Comparison of ENCODE assay signal across 23 cellular contexts in genomic region chr14:70280931-70281330, GRCh38.
DNase-seq lines count a peak whose midpoint lies in the region; FAIRE-seq and TF ChIP-seq lines count a peak whose summit lies in the region.
"Had no signal": no experiment of that assay in that cellular context is flagged by ENCODE, and none has a peak within 500 bp of the region (broad histone marks: within the 10 kb centered on the region; RNA-seq: fewer than 3 reads in every experiment).

No MANE protein-coding gene starts in this region.

- H3K56ac ChIP-seq in H9 (ENCODE audit: insufficient read length, low read depth, low read length) (no peak overlapping the region), H1 (replicated peaks; ENCODE audit: insufficient read length, low read depth, low read length) (no peak overlapping the region)

- H3K27ac ChIP-seq in H9 (ENCODE audit: insufficient read length, low read depth, low read length): no peak overlapping the region
- H3K27ac ChIP-seq in H1 (ENCODE audit: low read depth, low read length): no peak overlapping the region
- H3K27ac ChIP-seq in trophoblast cell (ENCODE audit: low read depth, low read length): no peak overlapping the region
- no peak overlapping the region for H3K27ac ChIP-seq in colonic mucosa
- H3K27ac ChIP-seq: BLaER1 had no signal

- H3K4me3 Mint-ChIP-seq in H9: no peak overlapping the region
- H3K4me3 Mint-ChIP-seq: CD14-positive monocyte; CD4-positive, alpha-beta T cell; CD8-positive, alpha-beta T cell had no signal

- no peaks in the 10 kb centered on the region for H3K27me3 Mint-ChIP-seq in H9 (ENCODE audit: low read depth)

- intact Hi-C loops in colonic mucosa (cut with DNase I): no loop called here

- no peaks in the 10 kb centered on the region for H3K9me3 Mint-ChIP-seq in H9
- H3K9me3 Mint-ChIP-seq: CD4-positive, alpha-beta T cell; CD8-positive, alpha-beta T cell had no signal

- H4K12ac ChIP-seq in trophoblast cell (ENCODE audit: low read depth, low read length): no peak overlapping the region

- no peak overlapping the region for H3K23ac ChIP-seq in H9 (ENCODE audit: insufficient read length, low read depth, low read length)
- H3K23ac ChIP-seq in H1 (ENCODE audit: insufficient read length): no peak overlapping the region
- H3K23ac ChIP-seq in trophoblast cell (ENCODE audit: low read length): no peak overlapping the region

- no peaks in the 10 kb centered on the region for H3K9me3 ChIP-seq in H9 (ENCODE audit: control insufficient read depth, low read depth, low read length)
- H3K9me3 ChIP-seq in H1 (ENCODE audit: insufficient read depth in 2 of 2, low read depth in 1 of 2, low read length in 1 of 2): no peaks in the 10 kb centered on the region
- H3K9me3 ChIP-seq in trophoblast cell (ENCODE audit: insufficient read depth, low read depth, low read length): no peaks in the 10 kb centered on the region
- H3K9me3 ChIP-seq in colonic mucosa: no peaks in the 10 kb centered on the region
- H3K9me3 ChIP-seq: BE2C, BLaER1, Caco-2 had no signal

- H3K4me1 Mint-ChIP-seq in H9: peaks cover 48 to 55% of the 10 kb centered on the region in 2 experiments
- H3K4me1 Mint-ChIP-seq: CD14-positive monocyte had no signal

- no peak overlapping the region for H2BK15ac ChIP-seq in H9 (ENCODE audit: low read depth, low read length)
- no peak overlapping the region for H2BK15ac ChIP-seq in H1 (ENCODE audit: low read length)

- H3K9ac ChIP-seq in H9 (ENCODE audit: extremely low read depth, insufficient read length, low read length) (no peak overlapping the region), H1 (replicated peaks in 1 of 4; ENCODE audit: extremely low read depth in 1 of 4, low read depth in 3 of 4, low read length in 3 of 4) (no peak overlapping the region), trophoblast cell (ENCODE audit: low read length) (no peak overlapping the region), colonic mucosa (ENCODE audit: low read depth in 2 of 2, low read length in 2 of 2) (no peak overlapping the region)
- H3K9ac ChIP-seq: BLaER1 had no signal

- H2BK120ac ChIP-seq in H9 (ENCODE audit: low read depth, low read length, poor library complexity, severe bottlenecking): no peak overlapping the region
- no peak overlapping the region for H2BK120ac ChIP-seq in H1 (replicated peaks; ENCODE audit: low read depth, low read length)
- no peak overlapping the region for H2BK120ac ChIP-seq in trophoblast cell (ENCODE audit: insufficient read depth, low read length, poor library complexity)

- H3K79me1 ChIP-seq in H9 (ENCODE audit: insufficient read depth, low read depth, low read length, poor library complexity, severe bottlenecking) (no peaks in the 10 kb centered on the region), H1 (ENCODE audit: low read depth, low read length) (no peaks in the 10 kb centered on the region), trophoblast cell (ENCODE audit: low read length) (no peaks in the 10 kb centered on the region)

- no peak for DNase-seq in H9
- no peak for DNase-seq in H1 (ENCODE audit: low read depth in 1 of 2, low spot score in 2 of 2)
- DNase-seq in trophoblast cell: peak; percentile 27 to 84
- no peak for DNase-seq in CD1c-positive myeloid dendritic cell (ENCODE audit: extremely low spot score)
- no peak for DNase-seq in colonic mucosa
- DNase-seq in ecto neural progenitor cell (ENCODE audit: low spot score): no peak
- DNase-seq: 8988T; ACHN; BE2C; C1 segment of cervical spinal cord; Caco-2; Calu3; CD4-positive, alpha-beta T cell; CD8-positive, alpha-beta T cell; DMS79 treated with DMSO at 0.1 percent for 48 hours; GF-D8 had no signal

- H3K23me2 ChIP-seq in H9 (ENCODE audit: insufficient read length, low read depth, low read length, poor library complexity, severe bottlenecking): no peaks in the 10 kb centered on the region
- no peaks in the 10 kb centered on the region; the same call in 1 of the 2 replicates for H3K23me2 ChIP-seq in H1 (ENCODE audit: low read depth, low read length)

- no peak overlapping the region; a peak in 2 of 7 replicates for H3K27ac Mint-ChIP-seq in H9
- H3K27ac Mint-ChIP-seq: CD14-positive monocyte; CD4-positive, alpha-beta T cell; CD8-positive, alpha-beta T cell had no signal

- H3K4me3 ChIP-seq in H1 (ENCODE audit: extremely low read depth in 1 of 4, insufficient read depth in 2 of 4, low read depth in 3 of 4, low read length in 4 of 4): no peak overlapping the region
- no peak overlapping the region for H3K4me3 ChIP-seq in trophoblast cell (ENCODE audit: low read depth, low read length)
- H3K4me3 ChIP-seq in colonic mucosa: no peak overlapping the region
- H3K4me3 ChIP-seq: BLaER1 had no signal

- H4K20me1 ChIP-seq in H9 (ENCODE audit: control insufficient read depth, insufficient read depth, insufficient read length): no peaks in the 10 kb centered on the region
- no peaks in the 10 kb centered on the region for H4K20me1 ChIP-seq in H1 (replicated peaks in 1 of 2; ENCODE audit: control insufficient read depth in 1 of 2, insufficient read depth in 2 of 2, low read length in 2 of 2)
- H4K20me1 ChIP-seq: BLaER1 had no signal

- H2BK20ac ChIP-seq in H9 (ENCODE audit: low read depth, low read length, poor library complexity, severe bottlenecking) (no peak overlapping the region), H1 (ENCODE audit: low read length) (no peak overlapping the region)

- H4K91ac ChIP-seq in H9 (ENCODE audit: insufficient read length, low read depth, low read length) (no peak overlapping the region), H1 (replicated peaks; ENCODE audit: insufficient read length, low read length) (no peak overlapping the region), trophoblast cell (ENCODE audit: low read depth, low read length) (no peak overlapping the region)

- no peak for TF ChIP-seq POLR2A in H1 (IDR thresholded peaks at IDR 0.05; ENCODE audit: control extremely low read depth in 1 of 2, low read depth in 2 of 2, low read length in 2 of 2)

- no peaks in the 10 kb centered on the region for H3K27me3 ChIP-seq in H9 (ENCODE audit: insufficient read depth, low read length)
- H3K27me3 ChIP-seq in H1 (replicated peaks in 1 of 4; ENCODE audit: control insufficient read depth in 3 of 4, extremely low read depth in 1 of 4, insufficient read depth in 3 of 4, low read length in 3 of 4): no peaks in the 10 kb centered on the region
- no peaks in the 10 kb centered on the region for H3K27me3 ChIP-seq in trophoblast cell (ENCODE audit: insufficient read depth, low read length)
- H3K27me3 ChIP-seq in colonic mucosa: no peaks in the 10 kb centered on the region
- H3K27me3 ChIP-seq: BE2C, BLaER1 had no signal

- H4K8ac ChIP-seq in H9 (replicated peaks; ENCODE audit: insufficient read length, low read depth, low read length) (no peak overlapping the region), H1 (ENCODE audit: extremely low read depth, insufficient read depth, low read length) (no peak overlapping the region), trophoblast cell (ENCODE audit: low read depth, low read length) (no peak overlapping the region)

- H3K36me3 Mint-ChIP-seq in H9 (ENCODE audit: insufficient read depth in 1 of 3, low read depth in 3 of 3): no peaks in the 10 kb centered on the region; a peak in 1 of 7 replicates
- H3K36me3 Mint-ChIP-seq: CD14-positive monocyte; CD8-positive, alpha-beta T cell had no signal

- TF ChIP-seq EP300 in H1 (IDR thresholded peaks at IDR 0.05; ENCODE audit: borderline replicate concordance in 1 of 2, low read depth in 2 of 2, low read length in 2 of 2): no peak

- H3K36me3 ChIP-seq in H1 (ENCODE audit: control insufficient read depth in 2 of 4, insufficient read depth in 4 of 4, low read length in 3 of 4): no peaks in the 10 kb centered on the region
- H3K36me3 ChIP-seq in trophoblast cell (ENCODE audit: control insufficient read depth in 1 of 2, insufficient read depth in 2 of 2, low read length in 2 of 2): no peaks in the 10 kb centered on the region
- H3K36me3 ChIP-seq in colonic mucosa: no peaks in the 10 kb centered on the region
- H3K36me3 ChIP-seq: BE2C, BLaER1 had no signal

- no peak for FAIRE-seq in H1 (lab: Jason Lieb, UNC)
- FAIRE-seq: A204.1, D721Med, G401.6, GM12891, GM19239 had no signal

- no peak overlapping the region for H3K4ac ChIP-seq in H9 (ENCODE audit: low read depth, low read length)
- no peak overlapping the region for H3K4ac ChIP-seq in H1 (replicated peaks; ENCODE audit: insufficient read length, low read depth, low read length)
- no peak overlapping the region for H3K4ac ChIP-seq in trophoblast cell (ENCODE audit: low read depth, low read length)

- H2BK5ac ChIP-seq in H9 (ENCODE audit: insufficient read length, low read length) (no peak overlapping the region), H1 (ENCODE audit: low read depth, low read length) (no peak overlapping the region), trophoblast cell (ENCODE audit: low read depth, low read length, poor library complexity) (no peak overlapping the region)

- H3K18ac ChIP-seq in H9 (ENCODE audit: insufficient read length, low read depth, low read length): no peak overlapping the region
- H3K18ac ChIP-seq in H1 (ENCODE audit: extremely low read depth, low read length): no peak overlapping the region
- H3K18ac ChIP-seq in trophoblast cell (ENCODE audit: low read length): no peak overlapping the region

- H3K4me1 ChIP-seq in H9 (ENCODE audit: insufficient read depth, low read length): peaks cover 16% of the 10 kb centered on the region
- peaks cover 2 to 23% (median 7%) of the 10 kb centered on the region in 4 experiments for H3K4me1 ChIP-seq in H1 (replicated peaks in 1 of 4; ENCODE audit: control insufficient read depth in 3 of 4, insufficient read depth in 4 of 4, low read length in 3 of 4)
- H3K4me1 ChIP-seq in trophoblast cell (ENCODE audit: control insufficient read depth in 1 of 2, insufficient read depth in 2 of 2, low read length in 2 of 2): no peaks in the 10 kb centered on the region
- H3K4me1 ChIP-seq in colonic mucosa: no peaks in the 10 kb centered on the region
- H3K4me1 ChIP-seq: BE2C had no signal

- no peak overlapping the region for H2AK5ac ChIP-seq in H9 (ENCODE audit: insufficient read length, low read length)
- no peak overlapping the region for H2AK5ac ChIP-seq in H1 (ENCODE audit: low read depth, low read length)
- no peak overlapping the region for H2AK5ac ChIP-seq in trophoblast cell (ENCODE audit: low read length)

- H4K5ac ChIP-seq in H9 (ENCODE audit: insufficient read length, low read depth, low read length) (no peak overlapping the region), H1 (ENCODE audit: insufficient read length, low read depth, low read length) (no peak overlapping the region)

- no peak for TF ChIP-seq RAD21 in H1 (IDR thresholded peaks at IDR 0.05 in 1 of 2, conservative IDR thresholded peaks at IDR 0.05 in 1 of 2; ENCODE audit: low read depth in 2 of 2, low read length in 2 of 2)

- TF ChIP-seq CTCF in H9 (conservative IDR thresholded peaks at IDR 0.05): no peak
- no peak for TF ChIP-seq CTCF in H1 (IDR thresholded peaks at IDR 0.05; ENCODE audit: control extremely low read depth in 1 of 3, insufficient read depth in 1 of 3, low read depth in 1 of 3, low read length in 3 of 3)
- no peak for TF ChIP-seq CTCF in colonic mucosa (IDR thresholded peaks at IDR 0.05)

- no peak overlapping the region for H2BK12ac ChIP-seq in H9 (ENCODE audit: insufficient read length, low read depth, low read length)
- no peak overlapping the region for H2BK12ac ChIP-seq in H1 (ENCODE audit: low read depth, low read length)
- H2BK12ac ChIP-seq in trophoblast cell (ENCODE audit: low read length): no peak overlapping the region

- CTCF ChIA-PET in H1 (lab: Charles Lee; ENCODE audit: partially characterized antibody): interaction anchor here (1.5 kb wide), 1 partner anchor 36 kb away, joined by 3 read pairs; no protein-coding TSS in a partner anchor

- peak overlapping the region; percentile 45 for H3K4me2 ChIP-seq in H9 (ENCODE audit: insufficient read depth, insufficient read length, low read length)
- peak overlapping the region; percentile 2 to 41; a peak in 2 of 4 replicates for H3K4me2 ChIP-seq in H1 (ENCODE audit: insufficient read depth in 1 of 2, low read depth in 2 of 2, low read length in 2 of 2)
- no peak overlapping the region for H3K4me2 ChIP-seq in trophoblast cell (ENCODE audit: low read length)
- H3K4me2 ChIP-seq: BLaER1 had no signal

- no peak overlapping the region for H3K14ac ChIP-seq in H9 (ENCODE audit: insufficient read depth, low read length)
- H3K14ac ChIP-seq in H1 (ENCODE audit: insufficient read length): no peak overlapping the region
- H3K14ac ChIP-seq in trophoblast cell (ENCODE audit: low read length): no peak overlapping the region

- H3K79me2 ChIP-seq in H9 (ENCODE audit: insufficient read depth, low read length) (no peaks in the 10 kb centered on the region), H1 (ENCODE audit: control insufficient read depth in 1 of 2, insufficient read depth in 2 of 2, low read length in 2 of 2) (no peaks in the 10 kb centered on the region), trophoblast cell (ENCODE audit: control insufficient read depth, insufficient read depth, low read length, poor library complexity) (no peaks in the 10 kb centered on the region)

- no CpG with 5 or more reads among the region's 1 CpG for WGBS in H9 (ENCODE audit: extremely low coverage, insufficient read length, low lambda C conversion rate)
- WGBS in H1 (ENCODE audit: extremely low coverage in 1 of 2, insufficient coverage in 1 of 2, insufficient read length in 1 of 2, insufficient replicate concordance in 2 of 2, low coverage in 1 of 2, low lambda C conversion rate in 2 of 2, missing lambda C conversion rate in 1 of 2), 2 experiments: 96% methylated on average over 1 of the region's 1 CpG; no CpG with 5 or more reads in 1 of the 2 experiments
- WGBS in trophoblast cell (ENCODE audit: extremely low coverage, insufficient coverage, insufficient read length): no CpG with 5 or more reads among the region's 1 CpG

- H2AFZ ChIP-seq in H9 (ENCODE audit: low read length): no peak overlapping the region
- H2AFZ ChIP-seq in H1 (ENCODE audit: low read length): no peak overlapping the region
- H2AFZ ChIP-seq in trophoblast cell (ENCODE audit: insufficient read depth, low read length, poor library complexity): no peak overlapping the region

- no peak overlapping the region for H3T11ph ChIP-seq in H9 (ENCODE audit: low read length)

- POLR2A ChIA-PET in H1 (lab: Charles Lee; ENCODE audit: partially characterized antibody): interaction anchor here (0.7 to 3.6 kb wide), 2 partner anchors 12 to 25 kb away, joined by 3 to 35 read pairs; no protein-coding TSS in a partner anchor

Comparison
In these comparisons a context has a peak if more than half of its experiments do, and no peak if none do; other contexts are left out.
1. DNase-seq: peak in trophoblast cell (2 of 2); none in H9 (single experiment), H1 (0 of 2), CD1c-positive myeloid dendritic cell (single experiment), colonic mucosa (single experiment) and ecto neural progenitor cell (single experiment).